ENCODE assay signal across 22 cellular contexts in genomic region chr11:43071338-43071737, GRCh38.
DNase-seq lines count a peak whose midpoint lies in the region; ATAC-seq, FAIRE-seq and TF ChIP-seq lines count a peak whose summit lies in the region.
"Had no signal": no experiment of that assay in that cellular context is flagged by ENCODE, and none has a peak within 500 bp of the region (broad histone marks: within the 10 kb centered on the region; RNA-seq: fewer than 3 reads in every experiment).

No MANE protein-coding gene starts in this region.

- H3K4me2 ChIP-seq in BLaER1 treated with 17β-estradiol and CSF1 and Interleukin-3, amounts not matched to agents 10 nM and 100 nM: peak overlapping the region in 3 of 11 experiments; percentile 20 to 37 (median 37); a peak in 4 of 22 replicates
- no peak overlapping the region for H3K4me2 ChIP-seq in HepG2 (ENCODE audit: low read depth, low read length)

- in situ Hi-C loops in HepG2 (cut with HindIII; ENCODE audit: extremely low pct_ligation_motif_present, low pct_unique_long_range_greater_than_20kb): no loop called here

- H3K4me1 ChIP-seq in BLaER1 treated with 17β-estradiol and CSF1 and Interleukin-3, amounts not matched to agents 10 nM and 100 nM: peaks cover 0 to 43% (median 16%) of the 10 kb centered on the region in 10 experiments; a peak in 15 of 20 replicates
- H3K4me1 ChIP-seq in HUES6 (ENCODE audit: control insufficient read depth, insufficient read depth, low read length) (peaks cover 4% of the 10 kb centered on the region; the same call in 1 of the 2 replicates), colonic mucosa (no peaks in the 10 kb centered on the region), iPS-20b (ENCODE audit: insufficient read depth, low read length) (peaks cover 42% of the 10 kb centered on the region), HepG2 (ENCODE audit: insufficient read depth, low read length) (no peaks in the 10 kb centered on the region)
- H3K4me1 ChIP-seq: SJSA1 had no signal

- FAIRE-seq in HepG2 (lab: Jason Lieb, UNC): no peak
- FAIRE-seq: G401.6, GM12892, GM19239, RCC 7860 had no signal

- no peaks in the 10 kb centered on the region for H3K27me3 ChIP-seq in BLaER1 treated with 17β-estradiol and CSF1 and Interleukin-3, amounts not matched to agents 10 nM and 100 nM
- no peaks in the 10 kb centered on the region for H3K27me3 ChIP-seq in HUES6 (ENCODE audit: control insufficient read depth, insufficient read depth, low read length)
- H3K27me3 ChIP-seq in colonic mucosa: no peaks in the 10 kb centered on the region
- 0 out of 2 replicates have a peak, but pooled peaks cover 7% of the 10 kb centered on the region for H3K27me3 ChIP-seq in iPS-20b (ENCODE audit: insufficient read depth, low read length)
- no peaks in the 10 kb centered on the region for H3K27me3 ChIP-seq in HepG2 (ENCODE audit: control insufficient read depth in 1 of 2, insufficient read depth in 2 of 2, low read length in 2 of 2)
- H3K27me3 ChIP-seq: SJSA1 had no signal

- TF ChIP-seq CTCF in colonic mucosa (IDR thresholded peaks at IDR 0.05) (no peak), HepG2 (CRISPR knock-in tag; IDR thresholded peaks at IDR 0.05) (no peak)

- H3K4me3 ChIP-seq in BLaER1 treated with 17β-estradiol and CSF1 and Interleukin-3, amounts not matched to agents 10 nM and 100 nM: peak overlapping the region in 1 of 10 experiments; percentile 32; a peak in 2 of 20 replicates
- no peak overlapping the region for H3K4me3 ChIP-seq in HUES6 (ENCODE audit: low read depth, low read length)
- H3K4me3 ChIP-seq in colonic mucosa: no peak overlapping the region
- peak overlapping the region; percentile 42; the same call in 1 of the 2 replicates for H3K4me3 ChIP-seq in iPS-20b (ENCODE audit: low read length)
- H3K4me3 ChIP-seq in HepG2 (replicated peaks in 1 of 3; ENCODE audit: insufficient read depth in 1 of 3, low read depth in 2 of 3, low read length in 3 of 3): no peak overlapping the region
- H3K4me3 ChIP-seq: SJSA1 had no signal

- 37% methylated on average over 1 of the region's 1 CpG for WGBS in HepG2 (ENCODE audit: low lambda C conversion rate)

- H3K9me3 ChIP-seq in BLaER1 treated with 17β-estradiol and CSF1 and Interleukin-3, amounts not matched to agents 10 nM and 100 nM (replicated peaks in 1 of 11): peaks cover 45 to 76% (median 61%) of the 10 kb centered on the region in 11 experiments
- H3K9me3 ChIP-seq in HUES6 (ENCODE audit: control insufficient read depth, insufficient read depth, low read depth, low read length): peaks cover 39% of the 10 kb centered on the region
- no peaks in the 10 kb centered on the region for H3K9me3 ChIP-seq in colonic mucosa
- no peaks in the 10 kb centered on the region for H3K9me3 ChIP-seq in iPS-20b (ENCODE audit: insufficient read depth, low read depth, low read length)
- no peaks in the 10 kb centered on the region for H3K9me3 ChIP-seq in HepG2 (ENCODE audit: low read length)
- H3K9me3 ChIP-seq: SJSA1 had no signal

- ATAC-seq in HG02623 (IDR thresholded peaks at IDR 0.05; ENCODE audit: unreplicated experiment) (no peak), HepG2 (no peak), GM18505 (IDR thresholded peaks at IDR 0.05; ENCODE audit: unreplicated experiment) (no peak)

- DNase-seq in colonic mucosa (peak; percentile 42), HepG2 (ENCODE audit: low spot score) (no peak)
- DNase-seq in activated naive CD4-positive, alpha-beta T cell (lab: John Stamatoyannopoulos, UW): no peak
- DNase-seq: CD4-positive, alpha-beta memory T cell; HFFc6; Karpas-422; NCI-H1694; NCI-H2081; NCI-H2171; NCI-H345; NCI-H524 treated with DMSO at 0.1 percent for 48 hours had no signal

- no TSS peak for BruUV-seq in HepG2 (replicated peaks; lab: Mats Ljungman, UMichigan)

- peaks cover 0 to 3% (median 0%) of the 10 kb centered on the region in 11 experiments; a peak in 1 of 22 replicates for H3K36me3 ChIP-seq in BLaER1 treated with 17β-estradiol and CSF1 and Interleukin-3, amounts not matched to agents 10 nM and 100 nM
- H3K36me3 ChIP-seq in HUES6 (ENCODE audit: control insufficient read depth, insufficient read depth, low read length) (no peaks in the 10 kb centered on the region), colonic mucosa (no peaks in the 10 kb centered on the region), iPS-20b (ENCODE audit: insufficient read depth, low read depth, low read length) (no peaks in the 10 kb centered on the region), HepG2 (replicated peaks in 1 of 2; ENCODE audit: control insufficient read depth in 1 of 2, insufficient read depth in 2 of 2, low read length in 2 of 2) (no peaks in the 10 kb centered on the region)
- H3K36me3 ChIP-seq: SJSA1 had no signal

- no peak for TF ChIP-seq RAD21 in HepG2 (CRISPR knock-in tag; IDR thresholded peaks at IDR 0.05)

- intact Hi-C loops in colonic mucosa (cut with DNase I) (no loop called here), HepG2 (cut with micrococcal nuclease; ENCODE audit: unreplicated experiment) (no loop called here)

- POLR2A ChIA-PET in HepG2 (lab: Yijun Ruan, JAX): no interaction called here

- H2AFZ ChIP-seq in HepG2 (ENCODE audit: low read length): no peak overlapping the region

- TF ChIP-seq POLR2A in HepG2 (IDR thresholded peaks at IDR 0.05; ENCODE audit: insufficient read depth in 1 of 2, low read depth in 2 of 2, low read length in 2 of 2) (no peak), GM18505 (IDR thresholded peaks at IDR 0.05; ENCODE audit: borderline replicate concordance, extremely low read depth, insufficient read depth, insufficient read length) (no peak)

- CTCF ChIA-PET in HepG2 (lab: Yijun Ruan, JAX; ENCODE audit: low intra/inter-chr PET ratio, low total read pairs): no interaction called here

- no peaks in the 10 kb centered on the region for H4K20me1 ChIP-seq in BLaER1 treated with 17β-estradiol and CSF1 and Interleukin-3, amounts not matched to agents 10 nM and 100 nM
- H4K20me1 ChIP-seq in HepG2 (ENCODE audit: insufficient read depth, low read length): no peaks in the 10 kb centered on the region

- TF ChIP-seq EP300 in HepG2 (IDR thresholded peaks at IDR 0.05; ENCODE audit: low read depth in 2 of 2, low read length in 2 of 2): no peak
- TF ChIP-seq EP300 in HepG2 (CRISPR knock-in tag; IDR thresholded peaks at IDR 0.05; ENCODE audit: borderline replicate concordance): no peak

- no peaks in the 10 kb centered on the region for H3K79me2 ChIP-seq in HepG2 (ENCODE audit: insufficient read depth, low read length)

- H3K27ac ChIP-seq in BLaER1 treated with 17β-estradiol and CSF1 and Interleukin-3, amounts not matched to agents 10 nM and 100 nM: peak overlapping the region in 7 of 11 experiments; percentile 15 to 77 (median 62); a peak in 12 of 22 replicates
- peak overlapping the region; percentile 29; the same call in 1 of the 2 replicates for H3K27ac ChIP-seq in HUES6 (ENCODE audit: low read depth, low read length)
- H3K27ac ChIP-seq in colonic mucosa: no peak overlapping the region
- H3K27ac ChIP-seq in iPS-20b (ENCODE audit: low read length): no peak overlapping the region
- no peak overlapping the region for H3K27ac ChIP-seq in HepG2 (ENCODE audit: extremely low read length, insufficient read depth, low read length)
- H3K27ac ChIP-seq: HL-60, SJSA1 had no signal

- peak overlapping the region in 1 of 11 experiments; percentile 10; a peak in 1 of 22 replicates for H3K9ac ChIP-seq in BLaER1 treated with 17β-estradiol and CSF1 and Interleukin-3, amounts not matched to agents 10 nM and 100 nM
- no peak overlapping the region for H3K9ac ChIP-seq in HUES6 (ENCODE audit: low read length)
- H3K9ac ChIP-seq in colonic mucosa (ENCODE audit: low read depth in 2 of 2, low read length in 2 of 2): no peak overlapping the region
- H3K9ac ChIP-seq in iPS-20b (ENCODE audit: low read depth, low read length): no peak overlapping the region
- no peak overlapping the region for H3K9ac ChIP-seq in HepG2 (ENCODE audit: insufficient read depth, low read depth, low read length)

TF ChIP-seq in HepG2, 621 proteins besides CTCF, POLR2A, EP300 and RAD21:
- TF ChIP-seq ZNF530 (CRISPR knock-in tag; IDR thresholded peaks at IDR 0.05; ENCODE audit: low read depth) (no peak), ZNF335 (CRISPR knock-in tag; IDR thresholded peaks at IDR 0.05) (no peak), ZSCAN12 (CRISPR knock-in tag; IDR thresholded peaks at IDR 0.05) (no peak), ZFY (CRISPR knock-in tag; IDR thresholded peaks at IDR 0.05) (no peak), SMARCE1 (IDR thresholded peaks at IDR 0.05; ENCODE audit: borderline replicate concordance) (no peak), ZBTB3 (CRISPR knock-in tag; IDR thresholded peaks at IDR 0.05; ENCODE audit: borderline replicate concordance, low read depth) (no peak)

Comparison
In these comparisons a context has a peak if more than half of its experiments do, and no peak if none do; other contexts are left out.
1. H3K27ac ChIP-seq: peak in BLaER1 treated with 17β-estradiol and CSF1 and Interleukin-3, amounts not matched to agents 10 nM and 100 nM (7 of 11) and HUES6 (single experiment); none in colonic mucosa (single experiment), iPS-20b (single experiment) and HepG2 (single experiment).